9 cellular contexts compared by ENCODE assay signal in genomic region chr7:134767567-134768168, GRCh38. TPM values are rescaled to one million over a fixed set of nuclear protein-coding genes. Genes with fewer than 3 reads are reported as not detected.
DNase-seq lines count a peak whose midpoint lies in the region; ATAC-seq and TF ChIP-seq lines count a peak whose summit lies in the region.
"Had no signal": no experiment of that assay in that cellular context is flagged by ENCODE, and none has a peak within 500 bp of the region (broad histone marks: within the 10 kb centered on the region; RNA-seq: fewer than 3 reads in every experiment).

No MANE protein-coding gene starts in this region.

- H3K36me3 ChIP-seq in tibial artery = no peaks in the 10 kb centered on the region

- no peak for TF ChIP-seq EP300 in Ishikawa (IDR thresholded peaks at IDR 0.05; ENCODE audit: borderline replicate concordance)

- H3K9me3 ChIP-seq in right cardiac atrium (ENCODE audit: control insufficient read depth, low read length) = no peaks in the 10 kb centered on the region
- no peaks in the 10 kb centered on the region for H3K9me3 ChIP-seq in tibial artery

- H3K27ac ChIP-seq in right cardiac atrium (ENCODE audit: low read length) = peak overlapping the region; percentile 5
- H3K27ac ChIP-seq in tibial artery = peak overlapping the region; percentile 77 to 88

- no peak for TF ChIP-seq CTCF in tibial artery (IDR thresholded peaks at IDR 0.05)

- no peaks in the 10 kb centered on the region for H3K27me3 ChIP-seq in right cardiac atrium (ENCODE audit: control insufficient read depth, insufficient read depth)
- no peaks in the 10 kb centered on the region for H3K27me3 ChIP-seq in tibial artery

- H3K4me3 ChIP-seq in right cardiac atrium (ENCODE audit: low read length) (no peak overlapping the region), tibial artery (no peak overlapping the region)

- no peak for TF ChIP-seq RAD21 in Ishikawa (IDR thresholded peaks at IDR 0.05; ENCODE audit: low read depth)

- peak; percentile 47 for ATAC-seq in GM21390 (IDR thresholded peaks at IDR 0.05; ENCODE audit: unreplicated experiment)
- peak; percentile 5 to 45 for ATAC-seq in right cardiac atrium
- no peak for ATAC-seq in HG03135 (IDR thresholded peaks at IDR 0.05; ENCODE audit: unreplicated experiment)
- no peak for ATAC-seq in HG02870 (IDR thresholded peaks at IDR 0.05; ENCODE audit: unreplicated experiment)
- ATAC-seq: Panc1 had no signal

- intact Hi-C loops in right cardiac atrium (cut with DNase I) = no loop called here
- intact Hi-C loops in tibial artery (cut with DNase I; ENCODE audit: low total_unique reads) = no loop called here

- 43% methylated on average over 5 of the region's 5 CpGs for WGBS in right cardiac atrium

- H3K4me1 ChIP-seq in right cardiac atrium (ENCODE audit: control insufficient read depth, insufficient read depth, low read length) = peaks cover 7% of the 10 kb centered on the region
- peaks cover 0 to 61% (median 26%) of the 10 kb centered on the region in 4 donors for H3K4me1 ChIP-seq in tibial artery

- DNase-seq in right cardiac atrium = peak; percentile 19 to 46 (median 39)
- DNase-seq in tibial artery = no peak
- no peak for DNase-seq in activated CD4-positive, alpha-beta T cell treated with anti-CD3 and anti-CD28 coated beads, Interleukin-2, amount 50 U/mL, for 1 hour
- DNase-seq: activated T-cell treated with anti-CD3 and anti-CD28 coated beads, Interleukin-2, amount 50 U/mL, for 48 hours had no signal

TF ChIP-seq in Ishikawa, 13 proteins besides CTCF, POLR2A, EP300 and RAD21:
- TF ChIP-seq MAX (IDR thresholded peaks at IDR 0.05) (peak; percentile 74), CREB1 (IDR thresholded peaks at IDR 0.05; ENCODE audit: low read depth) (no peak)

RNA-seq across cellular contexts. Expression of gene CALD1, which starts 11.8 kb away (rescaled TPM):
- total RNA-seq in right cardiac atrium = 100 to 1,000 TPM; 127 to 214 (median 137) TPM
- 93.9 TPM for polyA plus RNA-seq in right cardiac atrium

Comparison
In these comparisons a context has a peak if more than half of its experiments do, and no peak if none do; other contexts are left out.
1. ATAC-seq: peak in GM21390 (single experiment) and right cardiac atrium (2 of 2); none in HG03135 (single experiment) and HG02870 (single experiment).
2. DNase-seq: peak in right cardiac atrium (3 of 3); none in tibial artery (0 of 2) and activated CD4-positive, alpha-beta T cell treated with anti-CD3 and anti-CD28 coated beads, Interleukin-2, amount 50 U/mL, for 1 hour (single experiment).